In the genomic region with DNA sequence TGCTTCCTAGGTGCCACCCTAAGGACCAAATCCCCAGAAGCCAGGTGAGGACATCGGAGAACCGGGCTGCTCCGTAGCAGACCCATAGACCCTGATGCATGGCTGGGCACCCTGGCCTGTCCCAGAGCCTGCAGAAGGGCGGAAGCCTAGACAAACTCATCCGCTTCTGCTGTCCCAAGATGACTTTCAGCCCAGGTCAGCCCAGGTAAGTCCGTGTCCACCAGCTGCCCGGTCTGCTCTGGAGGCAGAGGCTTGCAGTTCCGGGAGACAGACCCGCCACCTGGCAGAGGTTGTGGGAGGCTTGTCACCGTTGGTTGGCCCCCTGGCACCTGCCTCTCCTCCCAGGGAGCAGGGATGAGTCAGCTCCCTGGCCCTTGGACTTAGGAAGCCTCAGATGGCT, we compare ENCODE assay signal across 10 cellular contexts.
"Had no signal": no experiment of that assay in that cellular context is flagged by ENCODE, and none has a peak within 500 bp of the region (broad histone marks: within the 10 kb centered on the region; RNA-seq: fewer than 3 reads in every experiment).

No MANE protein-coding gene starts in this region.

- H3K4me1 ChIP-seq: colonic mucosa had no signal

- DNase-seq: activated CD4-positive, alpha-beta T cell treated with anti-CD3 and anti-CD28 coated beads, Interleukin-2, amount 50 U/mL, for 4 hours; activated naive CD4-positive, alpha-beta T cell treated with anti-CD3 and anti-CD28 coated beads, Interleukin-2, amount 10 ng/mL, durations not matched to agents 7 days and 5 days; colonic mucosa; effector CD4-positive, alpha-beta T cell; mesendoderm; SIG-M5; small intestine had no signal

- ATAC-seq: stimulated activated memory B cell treated with anti-CD40 and anti-IgM and Interleukin-4, amounts not matched to agents 10 μg/mL and 1 μg/mL and 100 μg/mL, for 72 hours had no signal

- H3K27me3 ChIP-seq: cardiac muscle cell, colonic mucosa, tibial nerve had no signal

- H3K4me3 ChIP-seq: cardiac muscle cell, colonic mucosa, tibial nerve had no signal

- H3K9me3 ChIP-seq: colonic mucosa, tibial nerve had no signal

- H3K27ac ChIP-seq: cardiac muscle cell had no signal

- H3K36me3 ChIP-seq: cardiac muscle cell, colonic mucosa, tibial nerve had no signal
